ENCODE assay signal across 8 cellular contexts in genomic region chrX:63754860-63755579, GRCh38. TPM values are rescaled to one million over a fixed set of nuclear protein-coding genes. Genes with fewer than 3 reads are reported as not detected.
DNase-seq lines count a peak whose midpoint lies in the region; ATAC-seq, FAIRE-seq and TF ChIP-seq lines count a peak whose summit lies in the region.

No MANE protein-coding gene starts in this region.

- TF ChIP-seq CTCF in GM12864 (IDR thresholded peaks at IDR 0.05; ENCODE audit: low read depth, low read length, missing control alignments): no peak
- TF ChIP-seq CTCF in cardiac muscle cell (IDR thresholded peaks at IDR 0.05; ENCODE audit: low read depth, low read length): no peak
- TF ChIP-seq CTCF in pancreas (IDR thresholded peaks at IDR 0.05): no peak
- TF ChIP-seq CTCF in tibial artery (IDR thresholded peaks at IDR 0.05): no peak

- H3K4me3 ChIP-seq in GM12864 (ENCODE audit: low read depth, low read length): peak overlapping the region; percentile 92
- H3K4me3 ChIP-seq in adipocyte (ENCODE audit: low read length): peak overlapping the region; percentile 87
- H3K4me3 ChIP-seq in cardiac muscle cell: peak overlapping the region; percentile 47
- peak overlapping the region; percentile 33 to 61 (median 44) for H3K4me3 ChIP-seq in pancreas
- H3K4me3 ChIP-seq in tibial artery: peak overlapping the region; percentile 68 to 71

- H3K27me3 ChIP-seq in adipocyte (replicated peaks; ENCODE audit: control insufficient read depth, insufficient read depth, low read length) (peaks cover 4% of the 10 kb centered on the region), cardiac muscle cell (no peaks in the 10 kb centered on the region), pancreas (no peaks in the 10 kb centered on the region), tibial artery (no peaks in the 10 kb centered on the region)

- H3K9me3 ChIP-seq in adipocyte (ENCODE audit: control insufficient read depth, low read length): no peaks in the 10 kb centered on the region
- no peaks in the 10 kb centered on the region for H3K9me3 ChIP-seq in cardiac muscle cell (ENCODE audit: low read depth)
- no peaks in the 10 kb centered on the region for H3K9me3 ChIP-seq in pancreas
- H3K9me3 ChIP-seq in tibial artery: no peaks in the 10 kb centered on the region

- WGBS in pancreas, 2 donors: 0 to 28% methylated on average over 40 to 44 of the region's 44 CpGs

- H3K9ac ChIP-seq in adipocyte (ENCODE audit: low read length): peak overlapping the region; percentile 92

- peak; percentile 95 for ATAC-seq in HG02678 (IDR thresholded peaks at IDR 0.05; ENCODE audit: unreplicated experiment)
- peak; percentile 98 to 99 (median 98) for ATAC-seq in pancreas

- peak; percentile 94 for FAIRE-seq in pancreas (lab: Jason Lieb, UNC)

- no peaks in the 10 kb centered on the region for H3K4me1 ChIP-seq in adipocyte (ENCODE audit: control insufficient read depth, insufficient read depth, low read length)
- no peaks in the 10 kb centered on the region for H3K4me1 ChIP-seq in cardiac muscle cell (ENCODE audit: low read depth)
- peaks cover 0 to 5% (median 0%) of the 10 kb centered on the region in 3 donors for H3K4me1 ChIP-seq in pancreas
- H3K4me1 ChIP-seq in tibial artery: peaks cover 0 to 34% (median 4%) of the 10 kb centered on the region in 4 donors

- H3K27ac ChIP-seq in cardiac muscle cell: peak overlapping the region; percentile 89
- H3K27ac ChIP-seq in pancreas: peak overlapping the region; percentile 57 to 90 (median 72)
- peak overlapping the region; percentile 87 to 93 for H3K27ac ChIP-seq in tibial artery

- DNase-seq in GM12864 (ENCODE audit: low read depth) (peak; percentile 83), NCI-H1417 (lab: John Stamatoyannopoulos, UW) (peak; percentile 70 to 95 (median 86)), SW 1271 (lab: John Stamatoyannopoulos, UW) (peak; percentile 74 to 90), adipocyte (ENCODE audit: low read depth) (peak; percentile 94), cardiac muscle cell (ENCODE audit: low read depth in 1 of 2, low spot score in 1 of 2) (peak; percentile 91 to 96), pancreas (peak; percentile 86 to 94 (median 88)), tibial artery (peak; percentile 91 to 96)

- H3K36me3 ChIP-seq in adipocyte (ENCODE audit: control insufficient read depth, insufficient read depth, low read length, severe bottlenecking): no peaks in the 10 kb centered on the region
- H3K36me3 ChIP-seq in cardiac muscle cell: no peaks in the 10 kb centered on the region
- no peaks in the 10 kb centered on the region for H3K36me3 ChIP-seq in pancreas
- H3K36me3 ChIP-seq in tibial artery: no peaks in the 10 kb centered on the region

- intact Hi-C loops in pancreas (cut with DNase I): no loop called here
- intact Hi-C loops in tibial artery (cut with DNase I; ENCODE audit: low total_unique reads): no loop called here

RNA-seq across cellular contexts. Expression of gene ARHGEF9, which starts 30.0 kb away (rescaled TPM):
- 39.4 and 54.2 TPM in 2 replicates for total RNA-seq in cardiac muscle cell
- polyA plus RNA-seq in cardiac muscle cell: 27.2 and 34.9 TPM in 2 replicates
- total RNA-seq in pancreas: 10 to 100 TPM in 2 of 6 donors, 1 to 10 TPM in 4; 5.8 to 10.8 (median 8.2) TPM
- polyA plus RNA-seq in pancreas: 10 to 100 TPM; 10.8 to 18.3 TPM

Comparison
In these comparisons a context has a peak if more than half of its experiments do, and no peak if none do; other contexts are left out.
1. Peak in every context shown above with its lines: DNase-seq, ATAC-seq, H3K4me3 ChIP-seq and H3K27ac ChIP-seq.